ENCODE assay signal across 11 cellular contexts in genomic region chr12:99959549-99960170, GRCh38. TPM values are rescaled to one million over a fixed set of nuclear protein-coding genes. Genes with fewer than 3 reads are reported as not detected.
A peak's percentile ranks its signal among the peaks of the same experiment; 100 is the strongest.
DNase-seq lines count a peak whose midpoint lies in the region; ATAC-seq and TF ChIP-seq lines count a peak whose summit lies in the region.
"Had no signal": no experiment of that assay in that cellular context is flagged by ENCODE, and none has a peak within 500 bp of the region (broad histone marks: within the 10 kb centered on the region; RNA-seq: fewer than 3 reads in every experiment).

No MANE protein-coding gene starts in this region.

- no peaks in the 10 kb centered on the region for H3K36me3 ChIP-seq in GM23248 (ENCODE audit: low read depth)
- H3K36me3 ChIP-seq in osteoblast (ENCODE audit: insufficient read depth, low read length): no peaks in the 10 kb centered on the region

- H3K9ac ChIP-seq in GM23248: no peak overlapping the region

- H3K4me1 ChIP-seq in GM23248 (ENCODE audit: insufficient read depth): peaks cover 5% of the 10 kb centered on the region; the same call in 1 of the 2 replicates
- H3K4me1 ChIP-seq in osteoblast (ENCODE audit: insufficient read depth, low read length): peaks cover 9% of the 10 kb centered on the region

- no peaks in the 10 kb centered on the region for H3F3A ChIP-seq in GM23248 (ENCODE audit: insufficient read depth)

- H3K9me2 ChIP-seq in GM23248 (ENCODE audit: insufficient read depth): no peaks in the 10 kb centered on the region

- in situ Hi-C loops in GM23248 (cut with MboI): no loop called here

- no peak for ATAC-seq in T-helper 17 cell

- no peak overlapping the region for H3K27ac Mint-ChIP-seq in T-helper 17 cell

- WGBS in GM23248 (ENCODE audit: low coverage in 1 of 2, low lambda C conversion rate in 2 of 2, missing lambda C conversion rate in 2 of 2), 2 experiments: 2 to 3% methylated on average over 4 of the region's 4 CpGs

- H3K9me3 ChIP-seq in GM23248 (ENCODE audit: low read depth) (no peaks in the 10 kb centered on the region), osteoblast (ENCODE audit: low read depth, low read length) (no peaks in the 10 kb centered on the region), T-helper 17 cell (ENCODE audit: control insufficient read depth, low read length, poor library complexity, severe bottlenecking) (no peaks in the 10 kb centered on the region)

- H3K4me2 ChIP-seq in GM23248 (ENCODE audit: unreplicated experiment) (no peak overlapping the region), osteoblast (ENCODE audit: insufficient read depth, low read length) (peak overlapping the region; percentile 34)

- H3K27ac ChIP-seq in GM23248 (no peak overlapping the region), osteoblast (ENCODE audit: low read depth, low read length) (no peak overlapping the region)

- peak; percentile 53 for DNase-seq in GM23248
- DNase-seq in NCI-H526 (lab: John Stamatoyannopoulos, UW): peak; percentile 11 to 28
- DNase-seq in cerebellar cortex (ENCODE audit: low spot score): peak; percentile 94
- peak; percentile 80 for DNase-seq in osteoblast (ENCODE audit: insufficient read length, low spot score, missing footprints)
- no peak for DNase-seq in T-helper 17 cell
- no peak for DNase-seq in NCI-H187 (lab: John Stamatoyannopoulos, UW)
- no peak for DNase-seq in pons (ENCODE audit: low spot score)
- no peak for DNase-seq in GM20000 (ENCODE audit: low spot score)
- DNase-seq: DMS153, IMR-90 had no signal

- H3K79me2 ChIP-seq in GM23248 (ENCODE audit: insufficient read depth) (no peaks in the 10 kb centered on the region), osteoblast (ENCODE audit: insufficient read depth, low read length) (no peaks in the 10 kb centered on the region)

- H3K27me3 Mint-ChIP-seq in T-helper 17 cell: peaks cover 11% of the 10 kb centered on the region

- H3K4me3 ChIP-seq in GM23248 (no peak overlapping the region), osteoblast (ENCODE audit: insufficient read depth, low read length) (no peak overlapping the region)
- H3K4me3 ChIP-seq: skin epidermis had no signal

- H3K4me3 Mint-ChIP-seq in T-helper 17 cell: no peak overlapping the region

- no peaks in the 10 kb centered on the region for H3K36me3 Mint-ChIP-seq in T-helper 17 cell (ENCODE audit: low read depth)

- TF ChIP-seq CTCF in osteoblast (IDR thresholded peaks at IDR 0.05; ENCODE audit: extremely low read depth, low read depth, low read length) (no peak), GM20000 (IDR thresholded peaks at IDR 0.05; ENCODE audit: extremely low read depth, missing control alignments) (no peak)

- H4K20me1 ChIP-seq in GM23248 (ENCODE audit: insufficient read depth) (no peaks in the 10 kb centered on the region), osteoblast (ENCODE audit: insufficient read depth, low read length) (no peaks in the 10 kb centered on the region)

- no peak overlapping the region for H2AFZ ChIP-seq in GM23248
- no peak overlapping the region for H2AFZ ChIP-seq in osteoblast (ENCODE audit: low read length)

- no peaks in the 10 kb centered on the region for H3K4me1 Mint-ChIP-seq in T-helper 17 cell

- H3K27me3 ChIP-seq in GM23248 (replicated peaks; ENCODE audit: insufficient read depth) (peaks cover 13% of the 10 kb centered on the region), osteoblast (ENCODE audit: insufficient read depth, low read length) (no peaks in the 10 kb centered on the region)

RNA-seq across cellular contexts. Expression of gene ANKS1B, which starts 25.1 kb away (rescaled TPM):
- not detected in 2 replicates for total RNA-seq in GM23248 (2014; rRNA removed; shearing (Covaris generic))
- polyA plus RNA-seq in GM23248 (2016; fragmentation: Nextera tagmentation; extraction: Ambion mirVana): not detected in 2 replicates
- total RNA-seq in osteoblast: 2.2 and 2.4 TPM in 2 replicates
- 1 to 10 TPM in 1 of 2 donors, under 1 TPM in 1; 0.35 to 1.2 TPM for total RNA-seq in T-helper 17 cell

Comparison
In these comparisons a context has a peak if more than half of its experiments do, and no peak if none do; other contexts are left out.
1. DNase-seq: peak in GM23248 (single experiment), NCI-H526 (2 of 2), cerebellar cortex (single experiment) and osteoblast (single experiment); none in T-helper 17 cell (0 of 3), NCI-H187 (0 of 2), pons (single experiment) and GM20000 (single experiment).